ENCODE assay signal across 1 cellular context in genomic region chr1:235866913-235867850, GRCh38.
TF ChIP-seq lines count a peak whose summit lies in the region.

No MANE protein-coding gene starts in this region.

TF ChIP-seq in K562, 482 proteins besides CTCF, POLR2A, EP300 and RAD21 (continued from another document and continues in another):
- TF ChIP-seq GABPB1 (CRISPR knock-in tag; IDR thresholded peaks at IDR 0.05) (no peak; the same call in 1 of the 2 replicates), RUNX1 (IDR thresholded peaks at IDR 0.05; ENCODE audit: low read depth) (no peak), PTTG1 (tag; IDR thresholded peaks at IDR 0.05; ENCODE audit: low read depth) (no peak), MITF (IDR thresholded peaks at IDR 0.05) (no peak), ZNF253 (CRISPR knock-in tag; conservative IDR thresholded peaks at IDR 0.05) (0 out of 2 replicates have a peak, but pooled peaks have one; percentile 26), NCOR1 (IDR thresholded peaks at IDR 0.05) (no peak), NFIC (IDR thresholded peaks at IDR 0.05) (peak; percentile 40; the same call in 1 of the 2 replicates), PHF8 (IDR thresholded peaks at IDR 0.05; ENCODE audit: borderline replicate concordance, low read length) (peak; percentile 98), SMARCE1 (IDR thresholded peaks at IDR 0.05) (peak; percentile 27; the same call in 1 of the 2 replicates), ETS2 (tag; IDR thresholded peaks at IDR 0.05; ENCODE audit: borderline replicate concordance, poor library complexity, severe bottlenecking) (no peak), HCFC1 (IDR thresholded peaks at IDR 0.05; ENCODE audit: low read depth, low read length) (peak; percentile 70), NFATC3 (IDR thresholded peaks at IDR 0.05) (no peak), ESRRA (IDR thresholded peaks at IDR 0.05; ENCODE audit: borderline replicate concordance, low read depth) (peak; percentile 21; the same call in 1 of the 2 replicates), NONO (IDR thresholded peaks at IDR 0.05; ENCODE audit: low read depth in 2 of 2, low read length in 1 of 2) (peak in 1 of 2 experiments; percentile 29; a peak in 1 of 4 replicates), TCF3 (CRISPR knock-in tag; IDR thresholded peaks at IDR 0.05) (no peak), SIN3B (IDR thresholded peaks at IDR 0.05; ENCODE audit: low read depth) (peak; percentile 65; the same call in 1 of the 2 replicates), E2F1 (CRISPR knock-in tag; IDR thresholded peaks at IDR 0.05) (0 out of 2 replicates have a peak, but pooled peaks have one; percentile 37), MEIS2 (IDR thresholded peaks at IDR 0.05; ENCODE audit: partially characterized antibody) (no peak), THAP7 (CRISPR knock-in tag; IDR thresholded peaks at IDR 0.05) (no peak; the same call in 1 of the 2 replicates), SP1 (CRISPR knock-in tag; IDR thresholded peaks at IDR 0.05) (peak; percentile 92), CBX1 (IDR thresholded peaks at IDR 0.05; ENCODE audit: low read depth) (0 out of 2 replicates have a peak, but pooled peaks have one; percentile 53), ZKSCAN1 (IDR thresholded peaks at IDR 0.05; ENCODE audit: low read depth, low read length) (no peak), ATF1 (CRISPR knock-in tag; IDR thresholded peaks at IDR 0.05) (peak; percentile 92), ATF1 (tag; IDR thresholded peaks at IDR 0.05) (peak; percentile 96), ZNF121 (CRISPR knock-in tag; conservative IDR thresholded peaks at IDR 0.05) (no peak), ZNF778 (CRISPR knock-in tag; IDR thresholded peaks at IDR 0.05) (no peak), JUNB (CRISPR knock-in tag; conservative IDR thresholded peaks at IDR 0.05) (no peak), MBD2 (IDR thresholded peaks at IDR 0.05; ENCODE audit: borderline replicate concordance, low read depth) (peak; percentile 87; the same call in 1 of the 2 replicates), POU5F1 (IDR thresholded peaks at IDR 0.05; ENCODE audit: borderline replicate concordance, low read depth, low read length, partially characterized antibody) (peak; percentile 42), OTX1 (CRISPR knock-in tag; IDR thresholded peaks at IDR 0.05) (peak; percentile 77; the same call in 1 of the 2 replicates), PCBP2 (IDR thresholded peaks at IDR 0.05; ENCODE audit: low read depth, low read length, poor library complexity, severe bottlenecking) (no peak), CHD2 (IDR thresholded peaks at IDR 0.05; ENCODE audit: low read depth, low read length) (peak; percentile 34; the same call in 1 of the 2 replicates), FOXO4 (CRISPR knock-in tag; IDR thresholded peaks at IDR 0.05) (no peak), ZFX (CRISPR knock-in tag; IDR thresholded peaks at IDR 0.05) (peak; percentile 84), WHSC1 (IDR thresholded peaks at IDR 0.05; ENCODE audit: low read length) (no peak), CSDE1 (IDR thresholded peaks at IDR 0.05) (no peak), EHMT2 (IDR thresholded peaks at IDR 0.05) (peak; percentile 72; the same call in 1 of the 2 replicates), ZNF174 (CRISPR knock-in tag; IDR thresholded peaks at IDR 0.05) (no peak), ZNF76 (CRISPR knock-in tag; IDR thresholded peaks at IDR 0.05; ENCODE audit: borderline replicate concordance) (no peak), ZNF431 (CRISPR knock-in tag; IDR thresholded peaks at IDR 0.05) (no peak), CBFA2T2 (conservative IDR thresholded peaks at IDR 0.05) (no peak), FOXJ3 (CRISPR knock-in tag; IDR thresholded peaks at IDR 0.05) (no peak), PHB (CRISPR knock-in tag; IDR thresholded peaks at IDR 0.05) (no peak; the same call in 1 of the 2 replicates), MED1 (CRISPR knock-in tag; IDR thresholded peaks at IDR 0.05; ENCODE audit: borderline replicate concordance) (no peak), SMAD4 (CRISPR knock-in tag; conservative IDR thresholded peaks at IDR 0.05) (no peak), IRF9 (tag; IDR thresholded peaks at IDR 0.05) (no peak), ZNF830 (CRISPR knock-in tag; IDR thresholded peaks at IDR 0.05) (no peak), ZNF354B (CRISPR knock-in tag; IDR thresholded peaks at IDR 0.05) (no peak), ZNF696 (CRISPR knock-in tag; conservative IDR thresholded peaks at IDR 0.05) (no peak)
- TF ChIP-seq, protein P1, sequence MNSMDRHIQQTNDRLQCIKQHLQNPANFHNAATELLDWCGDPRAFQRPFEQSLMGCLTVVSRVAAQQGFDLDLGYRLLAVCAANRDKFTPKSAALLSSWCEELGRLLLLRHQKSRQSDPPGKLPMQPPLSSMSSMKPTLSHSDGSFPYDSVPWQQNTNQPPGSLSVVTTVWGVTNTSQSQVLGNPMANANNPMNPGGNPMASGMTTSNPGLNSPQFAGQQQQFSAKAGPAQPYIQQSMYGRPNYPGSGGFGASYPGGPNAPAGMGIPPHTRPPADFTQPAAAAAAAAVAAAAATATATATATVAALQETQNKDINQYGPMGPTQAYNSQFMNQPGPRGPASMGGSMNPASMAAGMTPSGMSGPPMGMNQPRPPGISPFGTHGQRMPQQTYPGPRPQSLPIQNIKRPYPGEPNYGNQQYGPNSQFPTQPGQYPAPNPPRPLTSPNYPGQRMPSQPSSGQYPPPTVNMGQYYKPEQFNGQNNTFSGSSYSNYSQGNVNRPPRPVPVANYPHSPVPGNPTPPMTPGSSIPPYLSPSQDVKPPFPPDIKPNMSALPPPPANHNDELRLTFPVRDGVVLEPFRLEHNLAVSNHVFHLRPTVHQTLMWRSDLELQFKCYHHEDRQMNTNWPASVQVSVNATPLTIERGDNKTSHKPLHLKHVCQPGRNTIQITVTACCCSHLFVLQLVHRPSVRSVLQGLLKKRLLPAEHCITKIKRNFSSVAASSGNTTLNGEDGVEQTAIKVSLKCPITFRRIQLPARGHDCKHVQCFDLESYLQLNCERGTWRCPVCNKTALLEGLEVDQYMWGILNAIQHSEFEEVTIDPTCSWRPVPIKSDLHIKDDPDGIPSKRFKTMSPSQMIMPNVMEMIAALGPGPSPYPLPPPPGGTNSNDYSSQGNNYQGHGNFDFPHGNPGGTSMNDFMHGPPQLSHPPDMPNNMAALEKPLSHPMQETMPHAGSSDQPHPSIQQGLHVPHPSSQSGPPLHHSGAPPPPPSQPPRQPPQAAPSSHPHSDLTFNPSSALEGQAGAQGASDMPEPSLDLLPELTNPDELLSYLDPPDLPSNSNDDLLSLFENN (IDR thresholded peaks at IDR 0.05; ENCODE audit: low read depth in 2 of 2, low read length in 2 of 2), result no peak
- TF ChIP-seq, protein P2, sequence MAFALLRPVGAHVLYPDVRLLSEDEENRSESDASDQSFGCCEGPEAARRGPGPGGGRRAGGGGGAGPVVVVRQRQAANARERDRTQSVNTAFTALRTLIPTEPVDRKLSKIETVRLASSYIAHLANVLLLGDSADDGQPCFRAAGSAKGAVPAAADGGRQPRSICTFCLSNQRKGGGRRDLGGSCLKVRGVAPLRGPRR (CRISPR knock-in tag; IDR thresholded peaks at IDR 0.05), result no peak
- TF ChIP-seq, protein P3, sequence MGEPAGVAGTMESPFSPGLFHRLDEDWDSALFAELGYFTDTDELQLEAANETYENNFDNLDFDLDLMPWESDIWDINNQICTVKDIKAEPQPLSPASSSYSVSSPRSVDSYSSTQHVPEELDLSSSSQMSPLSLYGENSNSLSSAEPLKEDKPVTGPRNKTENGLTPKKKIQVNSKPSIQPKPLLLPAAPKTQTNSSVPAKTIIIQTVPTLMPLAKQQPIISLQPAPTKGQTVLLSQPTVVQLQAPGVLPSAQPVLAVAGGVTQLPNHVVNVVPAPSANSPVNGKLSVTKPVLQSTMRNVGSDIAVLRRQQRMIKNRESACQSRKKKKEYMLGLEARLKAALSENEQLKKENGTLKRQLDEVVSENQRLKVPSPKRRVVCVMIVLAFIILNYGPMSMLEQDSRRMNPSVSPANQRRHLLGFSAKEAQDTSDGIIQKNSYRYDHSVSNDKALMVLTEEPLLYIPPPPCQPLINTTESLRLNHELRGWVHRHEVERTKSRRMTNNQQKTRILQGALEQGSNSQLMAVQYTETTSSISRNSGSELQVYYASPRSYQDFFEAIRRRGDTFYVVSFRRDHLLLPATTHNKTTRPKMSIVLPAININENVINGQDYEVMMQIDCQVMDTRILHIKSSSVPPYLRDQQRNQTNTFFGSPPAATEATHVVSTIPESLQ (CRISPR knock-in tag; IDR thresholded peaks at IDR 0.05), result no peak
- TF ChIP-seq, protein P4, sequence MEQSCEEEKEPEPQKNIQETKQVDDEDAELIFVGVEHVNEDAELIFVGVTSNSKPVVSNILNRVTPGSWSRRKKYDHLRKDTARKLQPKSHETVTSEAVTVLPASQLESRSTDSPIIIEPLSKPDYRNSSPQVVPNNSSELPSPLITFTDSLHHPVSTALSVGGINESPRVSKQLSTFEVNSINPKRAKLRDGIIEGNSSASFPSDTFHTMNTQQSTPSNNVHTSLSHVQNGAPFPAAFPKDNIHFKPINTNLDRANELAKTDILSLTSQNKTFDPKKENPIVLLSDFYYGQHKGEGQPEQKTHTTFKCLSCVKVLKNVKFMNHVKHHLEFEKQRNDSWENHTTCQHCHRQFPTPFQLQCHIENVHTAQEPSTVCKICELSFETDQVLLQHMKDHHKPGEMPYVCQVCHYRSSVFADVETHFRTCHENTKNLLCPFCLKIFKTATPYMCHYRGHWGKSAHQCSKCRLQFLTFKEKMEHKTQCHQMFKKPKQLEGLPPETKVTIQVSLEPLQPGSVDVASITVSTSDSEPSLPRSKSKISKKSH (CRISPR knock-in tag; IDR thresholded peaks at IDR 0.05), result no peak
- TF ChIP-seq, protein P5, sequence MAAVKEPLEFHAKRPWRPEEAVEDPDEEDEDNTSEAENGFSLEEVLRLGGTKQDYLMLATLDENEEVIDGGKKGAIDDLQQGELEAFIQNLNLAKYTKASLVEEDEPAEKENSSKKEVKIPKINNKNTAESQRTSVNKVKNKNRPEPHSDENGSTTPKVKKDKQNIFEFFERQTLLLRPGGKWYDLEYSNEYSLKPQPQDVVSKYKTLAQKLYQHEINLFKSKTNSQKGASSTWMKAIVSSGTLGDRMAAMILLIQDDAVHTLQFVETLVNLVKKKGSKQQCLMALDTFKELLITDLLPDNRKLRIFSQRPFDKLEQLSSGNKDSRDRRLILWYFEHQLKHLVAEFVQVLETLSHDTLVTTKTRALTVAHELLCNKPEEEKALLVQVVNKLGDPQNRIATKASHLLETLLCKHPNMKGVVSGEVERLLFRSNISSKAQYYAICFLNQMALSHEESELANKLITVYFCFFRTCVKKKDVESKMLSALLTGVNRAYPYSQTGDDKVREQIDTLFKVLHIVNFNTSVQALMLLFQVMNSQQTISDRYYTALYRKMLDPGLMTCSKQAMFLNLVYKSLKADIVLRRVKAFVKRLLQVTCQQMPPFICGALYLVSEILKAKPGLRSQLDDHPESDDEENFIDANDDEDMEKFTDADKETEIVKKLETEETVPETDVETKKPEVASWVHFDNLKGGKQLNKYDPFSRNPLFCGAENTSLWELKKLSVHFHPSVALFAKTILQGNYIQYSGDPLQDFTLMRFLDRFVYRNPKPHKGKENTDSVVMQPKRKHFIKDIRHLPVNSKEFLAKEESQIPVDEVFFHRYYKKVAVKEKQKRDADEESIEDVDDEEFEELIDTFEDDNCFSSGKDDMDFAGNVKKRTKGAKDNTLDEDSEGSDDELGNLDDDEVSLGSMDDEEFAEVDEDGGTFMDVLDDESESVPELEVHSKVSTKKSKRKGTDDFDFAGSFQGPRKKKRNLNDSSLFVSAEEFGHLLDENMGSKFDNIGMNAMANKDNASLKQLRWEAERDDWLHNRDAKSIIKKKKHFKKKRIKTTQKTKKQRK (IDR thresholded peaks at IDR 0.05; ENCODE audit: borderline replicate concordance, low read depth, low read length), result no peak
